Comparison of ENCODE assay signal across 25 cellular contexts in the genomic region with DNA sequence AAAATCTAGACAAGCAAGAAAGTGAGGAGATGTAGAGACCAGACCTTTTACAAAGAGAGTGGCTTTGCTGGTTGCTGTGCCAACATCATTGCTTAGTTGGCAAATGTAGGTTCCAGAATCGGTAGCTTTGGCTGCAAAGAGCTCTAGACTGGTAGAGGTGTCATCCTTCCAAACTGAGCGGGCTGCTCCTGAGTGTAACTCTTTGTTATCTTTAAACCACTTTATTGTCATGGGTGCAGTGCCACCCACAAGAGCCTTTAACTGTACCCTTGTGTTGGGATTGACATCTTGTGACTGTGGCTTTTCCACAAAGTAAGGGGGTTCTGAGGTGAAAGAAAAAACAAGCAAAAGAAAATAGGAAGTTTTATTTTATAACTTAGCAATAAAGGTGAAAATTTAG.
"Had no signal": no experiment of that assay in that cellular context is flagged by ENCODE, and none has a peak within 500 bp of the region (broad histone marks: within the 10 kb centered on the region; RNA-seq: fewer than 3 reads in every experiment).

No MANE protein-coding gene starts in this region.

- H3K4me3 Mint-ChIP-seq: activated CD4-positive, alpha-beta memory T cell treated with anti-CD3 and anti-CD28 coated beads for 36 hours; activated CD4-positive, alpha-beta T cell treated with anti-CD3 and anti-CD28 coated beads for 36 hours; activated CD4-positive, alpha-beta T cell treated with anti-CD3 and anti-CD28 coated beads, Interleukin-2, amount 10 ng/mL, durations not matched to agents 24 days and 14 days; activated naive CD8-positive, alpha-beta T cell; activated T-cell treated with anti-CD3 and anti-CD28 coated beads, Interleukin-2, amount 50 U/mL, for 4 hours; activated T-helper 17 cell treated with anti-CD3 and anti-CD28 coated beads, Interleukin-2, amount 50 U/mL, for 72 hours; central memory CD8-positive, alpha-beta T cell; dendritic cell treated with granulocyte-macrophage colony-stimulating factor and Interleukin-4, amounts not matched to agents 40 ng/mL and 50 ng/mL, for 4 days; endodermal cell had no signal

- H3K27ac Mint-ChIP-seq: activated CD4-positive, alpha-beta memory T cell treated with anti-CD3 and anti-CD28 coated beads for 36 hours; activated CD4-positive, alpha-beta T cell treated with anti-CD3 and anti-CD28 coated beads for 36 hours; activated CD4-positive, alpha-beta T cell treated with anti-CD3 and anti-CD28 coated beads, Interleukin-2, amount 10 ng/mL, durations not matched to agents 24 days and 14 days; activated naive CD8-positive, alpha-beta T cell; activated T-helper 17 cell treated with anti-CD3 and anti-CD28 coated beads, Interleukin-2, amount 50 U/mL, for 72 hours; dendritic cell treated with granulocyte-macrophage colony-stimulating factor and Interleukin-4, amounts not matched to agents 40 ng/mL and 50 ng/mL, for 4 days; endodermal cell had no signal

- H3K4me1 Mint-ChIP-seq: activated CD4-positive, alpha-beta T cell treated with anti-CD3 and anti-CD28 coated beads for 36 hours; activated CD4-positive, alpha-beta T cell treated with anti-CD3 and anti-CD28 coated beads, Interleukin-2, amount 10 ng/mL, durations not matched to agents 24 days and 14 days; activated T-helper 17 cell treated with anti-CD3 and anti-CD28 coated beads, Interleukin-2, amount 50 U/mL, for 72 hours; central memory CD8-positive, alpha-beta T cell; endodermal cell had no signal

- ATAC-seq: activated CD4-positive, alpha-beta T cell treated with anti-CD3 and anti-CD28 coated beads for 36 hours; activated T-cell treated with anti-CD3 and anti-CD28 coated beads, Interleukin-2, amount 50 U/mL, for 4 hours; activated T-helper 17 cell treated with anti-CD3 and anti-CD28 coated beads, Interleukin-2, amount 50 U/mL, for 72 hours; body of pancreas; esophagus mucosa had no signal

- H3K27me3 ChIP-seq: body of pancreas had no signal

- DNase-seq: activated CD4-positive, alpha-beta memory T cell treated with anti-CD3 and anti-CD28 coated beads for 36 hours; activated CD4-positive, alpha-beta T cell treated with anti-CD3 and anti-CD28 coated beads for 36 hours; activated CD4-positive, alpha-beta T cell treated with anti-CD3 and anti-CD28 coated beads, Interleukin-2, amount 10 ng/mL, durations not matched to agents 24 days and 14 days; activated CD4-positive, CD25-positive, alpha-beta regulatory T cell; activated CD4-positive, CD25-positive, alpha-beta regulatory T cell treated with anti-CD3 and anti-CD28 coated beads, Interleukin-2, amount 50 U/mL, for 72 hours; activated effector memory CD4-positive, alpha-beta T cell treated with Interleukin-2 at 50 U/mL for 16 hours; activated gamma-delta T cell treated with Interleukin-2 at 50 U/mL for 16 hours; activated naive CD4-positive, alpha-beta T cell treated with anti-CD3 and anti-CD28 coated beads, Interleukin-2, amount 50 U/mL, for 16 hours; activated naive CD4-positive, alpha-beta T cell treated with Interleukin-2 at 50 U/mL for 16 hours; activated T-cell treated with anti-CD3 and anti-CD28 coated beads, Interleukin-2, amount 50 U/mL, for 4 hours; amniotic stem cell; anterior cingulate cortex; body of pancreas; dorsolateral prefrontal cortex; effector memory CD4-positive, alpha-beta T cell; endodermal cell; foreskin fibroblast; glutamatergic neuron; T-helper 2 cell had no signal

- H3K9me3 Mint-ChIP-seq: activated CD4-positive, alpha-beta memory T cell treated with anti-CD3 and anti-CD28 coated beads for 36 hours; activated CD4-positive, alpha-beta T cell treated with anti-CD3 and anti-CD28 coated beads, Interleukin-2, amount 10 ng/mL, durations not matched to agents 24 days and 14 days; activated T-cell treated with anti-CD3 and anti-CD28 coated beads, Interleukin-2, amount 50 U/mL, for 4 hours; central memory CD8-positive, alpha-beta T cell; dendritic cell treated with granulocyte-macrophage colony-stimulating factor and Interleukin-4, amounts not matched to agents 40 ng/mL and 50 ng/mL, for 4 days; endodermal cell had no signal

- H3K9me3 ChIP-seq: body of pancreas had no signal

- H3K4me3 ChIP-seq: body of pancreas, coronary artery, dorsolateral prefrontal cortex had no signal

- H3K27ac ChIP-seq: body of pancreas, coronary artery, dorsolateral prefrontal cortex had no signal

- H3K27me3 Mint-ChIP-seq: activated CD4-positive, alpha-beta memory T cell treated with anti-CD3 and anti-CD28 coated beads for 36 hours; activated CD4-positive, alpha-beta T cell treated with anti-CD3 and anti-CD28 coated beads for 36 hours; activated CD4-positive, alpha-beta T cell treated with anti-CD3 and anti-CD28 coated beads, Interleukin-2, amount 10 ng/mL, durations not matched to agents 24 days and 14 days; activated naive CD8-positive, alpha-beta T cell; central memory CD8-positive, alpha-beta T cell; dendritic cell treated with granulocyte-macrophage colony-stimulating factor and Interleukin-4, amounts not matched to agents 40 ng/mL and 50 ng/mL, for 4 days had no signal
